ENCODE assay signal across 1 cellular context in the genomic region with DNA sequence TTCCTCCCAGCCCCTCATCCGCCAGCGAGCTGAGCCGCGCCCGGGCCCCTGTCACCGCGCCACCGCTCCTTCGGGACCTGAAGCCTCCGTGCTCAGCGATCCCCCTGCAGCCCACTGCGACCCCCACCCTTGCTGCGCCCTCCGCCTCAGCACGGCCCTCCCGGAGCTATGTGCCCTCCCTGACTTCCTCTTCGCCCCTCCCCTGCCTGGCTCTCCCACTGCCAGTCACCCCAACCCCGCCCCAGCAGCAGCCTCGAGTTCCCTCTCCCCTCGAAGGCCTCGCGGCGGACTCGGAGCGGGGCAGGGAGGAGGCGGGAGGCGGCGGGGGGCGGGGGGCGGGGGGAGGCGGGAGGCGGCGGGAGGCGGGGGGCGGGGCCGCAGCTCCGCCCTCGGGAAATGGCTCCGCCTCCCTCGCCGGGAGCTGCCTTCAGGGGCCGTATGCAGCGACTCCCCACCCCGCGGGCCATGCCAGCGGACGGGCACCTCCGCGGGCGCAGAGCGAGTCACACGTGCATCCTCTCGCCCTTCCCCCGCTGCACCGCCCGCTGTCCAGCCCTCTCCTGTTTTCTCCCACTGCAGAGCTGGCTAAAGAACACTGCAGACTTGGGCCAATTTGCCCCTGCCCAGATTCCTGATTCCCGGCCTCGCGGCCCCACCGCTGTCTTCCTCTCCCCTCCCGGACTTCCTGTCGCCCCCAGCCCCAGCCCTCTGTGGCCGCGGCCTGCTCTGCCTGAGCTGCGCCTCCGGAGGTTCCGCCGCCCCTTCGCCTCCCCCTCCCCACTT.
TF ChIP-seq lines count a peak whose summit lies in the region.

No MANE protein-coding gene starts in this region.

TF ChIP-seq in HEK293, 187 proteins besides CTCF, POLR2A, EP300 and RAD21 (continued from another document):
- no peak for TF ChIP-seq ZNF155 (tag by site-specific recombination; IDR thresholded peaks at IDR 0.05)
- TF ChIP-seq ZNF561 (tag by site-specific recombination; IDR thresholded peaks at IDR 0.05; ENCODE audit: borderline replicate concordance) = peak; percentile 90
- peak; percentile 71; the same call in 1 of the 2 replicates for TF ChIP-seq ZNF335 (tag by site-specific recombination; conservative IDR thresholded peaks at IDR 0.05)
- TF ChIP-seq, protein P1, sequence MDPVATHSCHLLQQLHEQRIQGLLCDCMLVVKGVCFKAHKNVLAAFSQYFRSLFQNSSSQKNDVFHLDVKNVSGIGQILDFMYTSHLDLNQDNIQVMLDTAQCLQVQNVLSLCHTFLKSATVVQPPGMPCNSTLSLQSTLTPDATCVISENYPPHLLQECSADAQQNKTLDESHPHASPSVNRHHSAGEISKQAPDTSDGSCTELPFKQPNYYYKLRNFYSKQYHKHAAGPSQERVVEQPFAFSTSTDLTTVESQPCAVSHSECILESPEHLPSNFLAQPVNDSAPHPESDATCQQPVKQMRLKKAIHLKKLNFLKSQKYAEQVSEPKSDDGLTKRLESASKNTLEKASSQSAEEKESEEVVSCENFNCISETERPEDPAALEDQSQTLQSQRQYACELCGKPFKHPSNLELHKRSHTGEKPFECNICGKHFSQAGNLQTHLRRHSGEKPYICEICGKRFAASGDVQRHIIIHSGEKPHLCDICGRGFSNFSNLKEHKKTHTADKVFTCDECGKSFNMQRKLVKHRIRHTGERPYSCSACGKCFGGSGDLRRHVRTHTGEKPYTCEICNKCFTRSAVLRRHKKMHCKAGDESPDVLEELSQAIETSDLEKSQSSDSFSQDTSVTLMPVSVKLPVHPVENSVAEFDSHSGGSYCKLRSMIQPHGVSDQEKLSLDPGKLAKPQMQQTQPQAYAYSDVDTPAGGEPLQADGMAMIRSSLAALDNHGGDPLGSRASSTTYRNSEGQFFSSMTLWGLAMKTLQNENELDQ (tag by site-specific recombination; IDR thresholded peaks at IDR 0.05; ENCODE audit: low read depth) = no peak
- TF ChIP-seq ZNF354C (tag by site-specific recombination; IDR thresholded peaks at IDR 0.05; ENCODE audit: borderline replicate concordance, low read depth) = no peak
- TF ChIP-seq ZNF10 (tag by site-specific recombination; IDR thresholded peaks at IDR 0.05) = peak; percentile 66
- TF ChIP-seq KLF9 (tag by site-specific recombination; IDR thresholded peaks at IDR 0.05; ENCODE audit: low read depth) = peak; percentile 64; the same call in 1 of the 2 replicates
- TF ChIP-seq HOXA7 (CRISPR knock-in tag; IDR thresholded peaks at IDR 0.05; ENCODE audit: borderline replicate concordance) = no peak
- TF ChIP-seq KLF8 (tag by site-specific recombination; IDR thresholded peaks at IDR 0.05) = no peak; the same call in 1 of the 2 replicates
- TF ChIP-seq ZNF324 (tag by site-specific recombination; IDR thresholded peaks at IDR 0.05) = peak; percentile 93
- TF ChIP-seq ZNF624 (tag by site-specific recombination; IDR thresholded peaks at IDR 0.05) = no peak
- TF ChIP-seq ZNF571 (tag by site-specific recombination; IDR thresholded peaks at IDR 0.05) = no peak
- no peak for TF ChIP-seq OVOL3 (tag by site-specific recombination; IDR thresholded peaks at IDR 0.05)
- TF ChIP-seq ZNF658 (tag by site-specific recombination; IDR thresholded peaks at IDR 0.05) = no peak
- no peak for TF ChIP-seq ZBTB1 (tag by site-specific recombination; IDR thresholded peaks at IDR 0.05)
- TF ChIP-seq ZNF174 (tag by site-specific recombination; IDR thresholded peaks at IDR 0.05) = no peak
- peak; percentile 98 for TF ChIP-seq ZNF416 (tag by site-specific recombination; IDR thresholded peaks at IDR 0.05)
- no peak for TF ChIP-seq SCRT2 (tag by site-specific recombination; IDR thresholded peaks at IDR 0.05)
- TF ChIP-seq ZBTB7A (tag by site-specific recombination; IDR thresholded peaks at IDR 0.05; ENCODE audit: low read depth) = peak; percentile 99
- no peak for TF ChIP-seq ZNF677 (tag by site-specific recombination; IDR thresholded peaks at IDR 0.05)
- TF ChIP-seq SETDB1 (IDR thresholded peaks at IDR 0.05; ENCODE audit: insufficient read length, low read length) = no peak
- peak; percentile 37; the same call in 1 of the 2 replicates for TF ChIP-seq ZNF394 (tag by site-specific recombination; IDR thresholded peaks at IDR 0.05; ENCODE audit: borderline replicate concordance)
- TF ChIP-seq BCL11A (tag by site-specific recombination; IDR thresholded peaks at IDR 0.05; ENCODE audit: low read depth) = peak; percentile 97
- TF ChIP-seq ZSCAN30 (tag by site-specific recombination; IDR thresholded peaks at IDR 0.05) = peak; percentile 80
